Comparison of ENCODE assay signal across 1 cellular context in the genomic region with DNA sequence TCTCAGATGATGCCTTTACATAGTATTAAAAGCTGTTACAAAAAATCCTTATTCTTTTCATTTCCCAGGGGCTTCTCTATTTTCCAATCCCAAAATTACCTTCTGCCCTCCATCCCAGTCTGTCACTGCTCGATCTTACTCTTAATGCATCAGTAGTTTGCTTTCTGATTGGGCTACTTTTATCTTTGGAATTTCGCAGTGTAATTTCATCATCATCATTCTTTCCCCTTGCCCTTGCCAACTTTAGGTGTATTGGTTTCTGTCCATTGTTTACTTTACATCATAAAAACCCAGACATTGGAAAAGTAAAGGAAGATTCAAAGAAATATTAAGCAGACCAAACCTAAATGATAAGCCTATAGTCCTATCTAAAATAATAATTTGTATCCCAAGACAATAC.
TF ChIP-seq lines count a peak whose summit lies in the region.

No MANE protein-coding gene starts in this region.

TF ChIP-seq in GM23338, 12 proteins besides CTCF, POLR2A, EP300 and RAD21 (continued from another document):
- TF ChIP-seq ZNF462 (CRISPR knock-in tag; IDR thresholded peaks at IDR 0.05): no peak
- no peak for TF ChIP-seq EZH2 (IDR thresholded peaks at IDR 0.05; ENCODE audit: low read depth, unreplicated experiment)
- TF ChIP-seq ETS1 (IDR thresholded peaks at IDR 0.05): no peak
- TF ChIP-seq STAT1 (IDR thresholded peaks at IDR 0.05; ENCODE audit: unreplicated experiment): no peak
- TF ChIP-seq ZNF114 (CRISPR knock-in tag; IDR thresholded peaks at IDR 0.05): no peak
- TF ChIP-seq, protein P1, sequence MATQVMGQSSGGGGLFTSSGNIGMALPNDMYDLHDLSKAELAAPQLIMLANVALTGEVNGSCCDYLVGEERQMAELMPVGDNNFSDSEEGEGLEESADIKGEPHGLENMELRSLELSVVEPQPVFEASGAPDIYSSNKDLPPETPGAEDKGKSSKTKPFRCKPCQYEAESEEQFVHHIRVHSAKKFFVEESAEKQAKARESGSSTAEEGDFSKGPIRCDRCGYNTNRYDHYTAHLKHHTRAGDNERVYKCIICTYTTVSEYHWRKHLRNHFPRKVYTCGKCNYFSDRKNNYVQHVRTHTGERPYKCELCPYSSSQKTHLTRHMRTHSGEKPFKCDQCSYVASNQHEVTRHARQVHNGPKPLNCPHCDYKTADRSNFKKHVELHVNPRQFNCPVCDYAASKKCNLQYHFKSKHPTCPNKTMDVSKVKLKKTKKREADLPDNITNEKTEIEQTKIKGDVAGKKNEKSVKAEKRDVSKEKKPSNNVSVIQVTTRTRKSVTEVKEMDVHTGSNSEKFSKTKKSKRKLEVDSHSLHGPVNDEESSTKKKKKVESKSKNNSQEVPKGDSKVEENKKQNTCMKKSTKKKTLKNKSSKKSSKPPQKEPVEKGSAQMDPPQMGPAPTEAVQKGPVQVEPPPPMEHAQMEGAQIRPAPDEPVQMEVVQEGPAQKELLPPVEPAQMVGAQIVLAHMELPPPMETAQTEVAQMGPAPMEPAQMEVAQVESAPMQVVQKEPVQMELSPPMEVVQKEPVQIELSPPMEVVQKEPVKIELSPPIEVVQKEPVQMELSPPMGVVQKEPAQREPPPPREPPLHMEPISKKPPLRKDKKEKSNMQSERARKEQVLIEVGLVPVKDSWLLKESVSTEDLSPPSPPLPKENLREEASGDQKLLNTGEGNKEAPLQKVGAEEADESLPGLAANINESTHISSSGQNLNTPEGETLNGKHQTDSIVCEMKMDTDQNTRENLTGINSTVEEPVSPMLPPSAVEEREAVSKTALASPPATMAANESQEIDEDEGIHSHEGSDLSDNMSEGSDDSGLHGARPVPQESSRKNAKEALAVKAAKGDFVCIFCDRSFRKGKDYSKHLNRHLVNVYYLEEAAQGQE (IDR thresholded peaks at IDR 0.05; ENCODE audit: unreplicated experiment): no peak
- TF ChIP-seq ZNF331 (CRISPR knock-in tag; IDR thresholded peaks at IDR 0.05; ENCODE audit: low read depth): no peak
- TF ChIP-seq NANOG (IDR thresholded peaks at IDR 0.05; ENCODE audit: borderline replicate concordance): no peak
- TF ChIP-seq EZH2phosphoT487 (IDR thresholded peaks at IDR 0.05; ENCODE audit: unreplicated experiment): no peak
- no peak for TF ChIP-seq CREB1 (CRISPR knock-in tag; IDR thresholded peaks at IDR 0.05; ENCODE audit: low read depth)
